Comparison of ENCODE assay signal across 6 cellular contexts in genomic region chr9:26682041-26682440, GRCh38.
"Had no signal": no experiment of that assay in that cellular context is flagged by ENCODE, and none has a peak within 500 bp of the region (broad histone marks: within the 10 kb centered on the region; RNA-seq: fewer than 3 reads in every experiment).

No MANE protein-coding gene starts in this region.

- H3K27ac Mint-ChIP-seq: GM23338, HFFc6 had no signal

- DNase-seq: HFFc6, IMR-90, KG1 had no signal

- H3K9me3 Mint-ChIP-seq: GM23338, HFFc6 had no signal

- ATAC-seq: GM23338, HCT116, K562 had no signal

- H3K4me3 Mint-ChIP-seq: GM23338, HFFc6 had no signal
